ENCODE assay signal across 14 cellular contexts in genomic region chr2:214995926-214996670, GRCh38.
DNase-seq lines count a peak whose midpoint lies in the region; ATAC-seq and TF ChIP-seq lines count a peak whose summit lies in the region.
"Had no signal": no experiment of that assay in that cellular context is flagged by ENCODE, and none has a peak within 500 bp of the region (broad histone marks: within the 10 kb centered on the region; RNA-seq: fewer than 3 reads in every experiment).

No MANE protein-coding gene starts in this region.

- DNase-seq in Ammon's horn (ENCODE audit: low spot score) (no peak), gastrocnemius medialis (no peak), NCI-H2196 treated with DMSO at 0.1 percent for 48 hours (lab: John Stamatoyannopoulos, UW; ENCODE audit: unreplicated experiment) (no peak), RWPE1 (ENCODE audit: low spot score) (no peak)
- DNase-seq: activated CD8-positive, alpha-beta T cell treated with anti-CD3 and anti-CD28 coated beads for 36 hours; DMS153; islet precursor cell; natural killer cell; NCI-H187 had no signal

- POLR2A ChIA-PET in RWPE1 (lab: Yijun Ruan, JAX; ENCODE audit: low non-redundant PET) = no interaction called here

- no peak overlapping the region for H3K27ac ChIP-seq in gastrocnemius medialis
- H3K27ac ChIP-seq in RWPE1 = no peak overlapping the region

- no peak for TF ChIP-seq POLR2A in gastrocnemius medialis (IDR thresholded peaks at IDR 0.05)

- H3K27me3 ChIP-seq in gastrocnemius medialis = no peaks in the 10 kb centered on the region

- H3K4me3 ChIP-seq in gastrocnemius medialis = no peak overlapping the region

- in situ Hi-C loops in gastrocnemius medialis (cut with MboI; ENCODE audit: low sequenced_read_pairs in 4 of 4) = no loop called here

- no peaks in the 10 kb centered on the region for H3K36me3 ChIP-seq in gastrocnemius medialis

- CTCF ChIA-PET in RWPE1 (lab: Yijun Ruan, JAX) = interaction anchor here (0.7 kb wide), 1 partner anchor 1702 kb away, joined by 4 read pairs; no protein-coding TSS in a partner anchor

- no peaks in the 10 kb centered on the region for H3K4me1 ChIP-seq in gastrocnemius medialis

- intact Hi-C loops in gastrocnemius medialis (cut with DNase I; ENCODE audit: low total_unique reads) = no loop called here

- no peaks in the 10 kb centered on the region for H3K9me3 ChIP-seq in gastrocnemius medialis

- ATAC-seq in GM19043 (IDR thresholded peaks at IDR 0.05; ENCODE audit: low read depth, unreplicated experiment) = peak; percentile 89
- peak; percentile 90 for ATAC-seq in GM21737 (IDR thresholded peaks at IDR 0.05; ENCODE audit: unreplicated experiment)
- peak; percentile 95 for ATAC-seq in HG03103 (IDR thresholded peaks at IDR 0.05; ENCODE audit: low read depth, unreplicated experiment)
- ATAC-seq in gastrocnemius medialis = no peak
- ATAC-seq: activated CD8-positive, alpha-beta T cell treated with anti-CD3 and anti-CD28 coated beads for 36 hours; activated naive CD4-positive, alpha-beta T cell treated with anti-CD3 and anti-CD28 coated beads, Interleukin-2, amount 50 U/mL, for 72 hours; HepG2; natural killer cell had no signal

- TF ChIP-seq CTCF in gastrocnemius medialis (IDR thresholded peaks at IDR 0.05 in 4 of 5, conservative IDR thresholded peaks at IDR 0.05 in 1 of 5) = no peak
- no peak for TF ChIP-seq CTCF in RWPE1 (conservative IDR thresholded peaks at IDR 0.05; ENCODE audit: low read depth)

Comparison
In these comparisons a context has a peak if more than half of its experiments do, and no peak if none do; other contexts are left out.
1. ATAC-seq: peak in GM19043 (single experiment), GM21737 (single experiment) and HG03103 (single experiment); none in gastrocnemius medialis (0 of 2).